ENCODE assay signal across 23 cellular contexts in the genomic region with DNA sequence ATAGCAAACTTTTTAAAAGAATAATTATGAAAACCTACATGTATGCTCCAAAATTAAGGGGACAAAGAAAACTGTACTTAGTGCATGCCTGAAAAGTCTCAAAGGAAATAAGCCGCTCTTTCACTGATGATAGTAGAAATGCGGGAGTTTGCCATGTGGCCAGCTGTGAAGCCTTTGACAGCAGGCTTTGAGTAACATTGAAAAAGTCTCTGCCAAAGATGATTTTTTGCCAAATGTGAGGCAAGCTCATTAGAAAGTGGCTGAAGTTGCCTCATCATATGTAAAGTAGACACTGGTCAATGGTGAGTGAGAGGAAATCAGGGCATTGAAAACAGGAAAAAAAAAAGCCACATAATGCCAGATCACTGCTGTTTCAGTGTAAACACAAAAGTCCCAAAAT.
A peak's percentile ranks its signal among the peaks of the same experiment; 100 is the strongest.
DNase-seq lines count a peak whose midpoint lies in the region; ATAC-seq, FAIRE-seq and TF ChIP-seq lines count a peak whose summit lies in the region.
"Had no signal": no experiment of that assay in that cellular context is flagged by ENCODE, and none has a peak within 500 bp of the region (broad histone marks: within the 10 kb centered on the region; RNA-seq: fewer than 3 reads in every experiment).

No MANE protein-coding gene starts in this region.

- 94% methylated on average over 2 of the region's 2 CpGs; no CpG with 5 or more reads in 1 of the 2 experiments for WGBS in H1 (ENCODE audit: extremely low coverage in 1 of 2, insufficient coverage in 1 of 2, insufficient read length in 1 of 2, insufficient replicate concordance in 2 of 2, low coverage in 1 of 2, low lambda C conversion rate in 2 of 2, missing lambda C conversion rate in 1 of 2), 2 experiments
- WGBS in right cardiac atrium = 60% methylated on average over 2 of the region's 2 CpGs
- WGBS in smooth muscle cell (ENCODE audit: low lambda C conversion rate) = 72% methylated on average over 2 of the region's 2 CpGs

- H2AFZ ChIP-seq in H1 (ENCODE audit: low read length) (no peak overlapping the region), smooth muscle cell (ENCODE audit: low read depth) (peak overlapping the region; percentile 10)
- H2AFZ ChIP-seq: GM23338, PC-9 had no signal

- ATAC-seq in Right ventricle myocardium inferior (peak; percentile 50), right cardiac atrium (peak; percentile 45 to 71)
- ATAC-seq in stimulated activated naive B cell treated with anti-CD40 and anti-IgM and Interleukin-4, amounts not matched to agents 10 μg/mL and 1 μg/mL and 100 μg/mL, for 72 hours (replicated peaks) = no peak
- ATAC-seq: GM23338, HCT116 had no signal

- no peak overlapping the region for H3K4ac ChIP-seq in H1 (replicated peaks; ENCODE audit: insufficient read length, low read depth, low read length)

- no peak overlapping the region for H3K4me3 Mint-ChIP-seq in stimulated activated naive B cell treated with anti-CD40 and anti-IgM and Interleukin-4, amounts not matched to agents 10 μg/mL and 1 μg/mL and 100 μg/mL, for 72 hours
- H3K4me3 Mint-ChIP-seq: CD4-positive, alpha-beta T cell; GM23338 had no signal

- H4K8ac ChIP-seq in H1 (ENCODE audit: extremely low read depth, insufficient read depth, low read length) = no peak overlapping the region

- H2BK15ac ChIP-seq in H1 (ENCODE audit: low read length) = no peak overlapping the region

- H3K79me2 ChIP-seq in H1 (ENCODE audit: control insufficient read depth in 1 of 2, insufficient read depth in 2 of 2, low read length in 2 of 2) = no peaks in the 10 kb centered on the region
- H3K79me2 ChIP-seq in smooth muscle cell (ENCODE audit: low read depth) = no peaks in the 10 kb centered on the region

- CTCF ChIA-PET in H1 (lab: Charles Lee; ENCODE audit: partially characterized antibody) = interaction anchor here (0.7 to 5.0 kb wide), 3 partner anchors 9 to 19 kb away, joined by 3 to 24 read pairs (median 3); no protein-coding TSS in a partner anchor

- no peak overlapping the region for H2BK20ac ChIP-seq in H1 (ENCODE audit: low read length)

- no peak overlapping the region for H3K56ac ChIP-seq in H1 (replicated peaks; ENCODE audit: insufficient read length, low read depth, low read length)

- POLR2A ChIA-PET in H1 (lab: Charles Lee; ENCODE audit: partially characterized antibody) = no interaction called here

- no peak overlapping the region for H3K27ac Mint-ChIP-seq in stimulated activated naive B cell treated with anti-CD40 and anti-IgM and Interleukin-4, amounts not matched to agents 10 μg/mL and 1 μg/mL and 100 μg/mL, for 72 hours
- H3K27ac Mint-ChIP-seq: CD4-positive, alpha-beta T cell; GM23338 had no signal

- H3K79me1 ChIP-seq in H1 (ENCODE audit: low read depth, low read length) = no peaks in the 10 kb centered on the region

- H3K4me3 ChIP-seq in right atrium auricular region = no peak overlapping the region
- H3K4me3 ChIP-seq in H1 (ENCODE audit: extremely low read depth in 1 of 4, insufficient read depth in 2 of 4, low read depth in 3 of 4, low read length in 4 of 4) = no peak overlapping the region
- H3K4me3 ChIP-seq in right cardiac atrium (ENCODE audit: low read length) = no peak overlapping the region
- H3K4me3 ChIP-seq in smooth muscle cell = no peak overlapping the region
- H3K4me3 ChIP-seq: GM23338, PC-9, SJSA1 had no signal

- no peak overlapping the region for H3K18ac ChIP-seq in H1 (ENCODE audit: extremely low read depth, low read length)

- intact Hi-C loops in Right ventricle myocardium inferior (cut with DNase I) (no loop called here), right cardiac atrium (cut with DNase I) (no loop called here)

- H3K4me2 ChIP-seq in H1 (ENCODE audit: insufficient read depth in 1 of 2, low read depth in 2 of 2, low read length in 2 of 2) = no peak overlapping the region
- H3K4me2 ChIP-seq in smooth muscle cell = no peak overlapping the region
- H3K4me2 ChIP-seq: GM23338, PC-9 had no signal

- peaks cover 0 to 1% of the 10 kb centered on the region in 2 donors for H3K9me3 Mint-ChIP-seq in stimulated activated naive B cell treated with anti-CD40 and anti-IgM and Interleukin-4, amounts not matched to agents 10 μg/mL and 1 μg/mL and 100 μg/mL, for 72 hours
- H3K9me3 Mint-ChIP-seq: GM23338 had no signal

- no peak for FAIRE-seq in H1 (lab: Jason Lieb, UNC)
- FAIRE-seq: GM12891, GM19239 had no signal

- no peak overlapping the region for H2BK5ac ChIP-seq in H1 (ENCODE audit: low read depth, low read length)

- no peak overlapping the region for H3K23ac ChIP-seq in H1 (ENCODE audit: insufficient read length)

- TF ChIP-seq POLR2A in H1 (IDR thresholded peaks at IDR 0.05; ENCODE audit: control extremely low read depth in 1 of 2, low read depth in 2 of 2, low read length in 2 of 2) = no peak
- TF ChIP-seq POLR2A in erythroblast (IDR thresholded peaks at IDR 0.05; ENCODE audit: low read length) = no peak

- H3K4me1 Mint-ChIP-seq in stimulated activated naive B cell treated with anti-CD40 and anti-IgM and Interleukin-4, amounts not matched to agents 10 μg/mL and 1 μg/mL and 100 μg/mL, for 72 hours = no peaks in the 10 kb centered on the region

- TF ChIP-seq RAD21 in H1 (IDR thresholded peaks at IDR 0.05 in 1 of 2, conservative IDR thresholded peaks at IDR 0.05 in 1 of 2; ENCODE audit: low read depth in 2 of 2, low read length in 2 of 2) = no peak

- no peak overlapping the region for H2BK120ac ChIP-seq in H1 (replicated peaks; ENCODE audit: low read depth, low read length)

- H3K4me1 ChIP-seq in right atrium auricular region = no peaks in the 10 kb centered on the region
- no peaks in the 10 kb centered on the region for H3K4me1 ChIP-seq in H1 (replicated peaks in 1 of 4; ENCODE audit: control insufficient read depth in 3 of 4, insufficient read depth in 4 of 4, low read length in 3 of 4)
- no peaks in the 10 kb centered on the region for H3K4me1 ChIP-seq in right cardiac atrium (ENCODE audit: control insufficient read depth, insufficient read depth, low read length)
- H3K4me1 ChIP-seq in smooth muscle cell (ENCODE audit: low read depth) = no peaks in the 10 kb centered on the region
- H3K4me1 ChIP-seq: Caco-2, SJSA1 had no signal

- TF ChIP-seq EP300 in H1 (IDR thresholded peaks at IDR 0.05; ENCODE audit: borderline replicate concordance in 1 of 2, low read depth in 2 of 2, low read length in 2 of 2) = no peak

- H4K20me1 ChIP-seq in H1 (replicated peaks in 1 of 2; ENCODE audit: control insufficient read depth in 1 of 2, insufficient read depth in 2 of 2, low read length in 2 of 2) = no peaks in the 10 kb centered on the region
- no peaks in the 10 kb centered on the region for H4K20me1 ChIP-seq in smooth muscle cell (ENCODE audit: low read depth)

- no peak overlapping the region for H2AK5ac ChIP-seq in H1 (ENCODE audit: low read depth, low read length)

- TF ChIP-seq CTCF in right atrium auricular region (IDR thresholded peaks at IDR 0.05) (no peak), H1 (IDR thresholded peaks at IDR 0.05; ENCODE audit: control extremely low read depth in 1 of 3, insufficient read depth in 1 of 3, low read depth in 1 of 3, low read length in 3 of 3) (no peak), smooth muscle cell (IDR thresholded peaks at IDR 0.05; ENCODE audit: borderline replicate concordance, insufficient read depth, poor library complexity, severe bottlenecking) (no peak)

- H3F3A ChIP-seq in smooth muscle cell (ENCODE audit: low read depth) = no peaks in the 10 kb centered on the region

- no peaks in the 10 kb centered on the region for H3K27me3 Mint-ChIP-seq in stimulated activated naive B cell treated with anti-CD40 and anti-IgM and Interleukin-4, amounts not matched to agents 10 μg/mL and 1 μg/mL and 100 μg/mL, for 72 hours
- H3K27me3 Mint-ChIP-seq: CD4-positive, alpha-beta T cell had no signal

- H3K23me2 ChIP-seq in H1 (ENCODE audit: low read depth, low read length) = no peaks in the 10 kb centered on the region

- H3K27me3 ChIP-seq in right atrium auricular region (no peaks in the 10 kb centered on the region), H1 (replicated peaks in 1 of 4; ENCODE audit: control insufficient read depth in 3 of 4, extremely low read depth in 1 of 4, insufficient read depth in 3 of 4, low read length in 3 of 4) (no peaks in the 10 kb centered on the region), right cardiac atrium (ENCODE audit: control insufficient read depth, insufficient read depth) (no peaks in the 10 kb centered on the region), smooth muscle cell (ENCODE audit: low read depth) (no peaks in the 10 kb centered on the region)
- H3K27me3 ChIP-seq: SJSA1 had no signal

- H2BK12ac ChIP-seq in H1 (ENCODE audit: low read depth, low read length) = no peak overlapping the region

- no peaks in the 10 kb centered on the region for H3K36me3 Mint-ChIP-seq in stimulated activated naive B cell treated with anti-CD40 and anti-IgM and Interleukin-4, amounts not matched to agents 10 μg/mL and 1 μg/mL and 100 μg/mL, for 72 hours

- no peak overlapping the region for H4K5ac ChIP-seq in H1 (ENCODE audit: insufficient read length, low read depth, low read length)

- H3K27ac ChIP-seq in right atrium auricular region (no peak overlapping the region), H1 (ENCODE audit: low read depth, low read length) (no peak overlapping the region), right cardiac atrium (ENCODE audit: low read length) (no peak overlapping the region), smooth muscle cell (ENCODE audit: low read depth) (no peak overlapping the region)
- H3K27ac ChIP-seq: PC-9, SJSA1 had no signal

- peak; percentile 62 for DNase-seq in Right ventricle myocardium inferior (ENCODE audit: missing footprints)
- DNase-seq in right atrium auricular region (ENCODE audit: low spot score) = no peak
- no peak for DNase-seq in H1 (ENCODE audit: low read depth in 1 of 2, low spot score in 2 of 2)
- DNase-seq in right cardiac atrium = peak; percentile 24 to 67 (median 51)
- no peak for DNase-seq in smooth muscle cell (lab: John Stamatoyannopoulos, UW; ENCODE audit: unreplicated experiment)
- no peak for DNase-seq in stimulated activated naive B cell treated with anti-CD40 and anti-IgM and Interleukin-4, amounts not matched to agents 10 μg/mL and 1 μg/mL and 100 μg/mL, for 72 hours
- DNase-seq in NCI-H1694 treated with DMSO at 0.1 percent for 48 hours (lab: John Stamatoyannopoulos, UW) = no peak
- DNase-seq in erythroblast (lab: John Stamatoyannopoulos, UW) = no peak
- DNase-seq: Caco-2; CD4-positive, alpha-beta T cell; EL; MM.1S; NCI-H1092 treated with DMSO at 0.1 percent for 48 hours; NCI-H146; NCI-H2081 treated with DMSO at 0.1 percent for 48 hours; NCI-H2227 treated with DMSO at 0.1 percent for 48 hours; NCI-H526; PC-9 had no signal

- H3K36me3 ChIP-seq in right atrium auricular region = no peaks in the 10 kb centered on the region
- H3K36me3 ChIP-seq in H1 (ENCODE audit: control insufficient read depth in 2 of 4, insufficient read depth in 4 of 4, low read length in 3 of 4) = no peaks in the 10 kb centered on the region
- no peaks in the 10 kb centered on the region for H3K36me3 ChIP-seq in smooth muscle cell (ENCODE audit: low read depth)
- H3K36me3 ChIP-seq: SJSA1 had no signal

- no peak overlapping the region for H4K91ac ChIP-seq in H1 (replicated peaks; ENCODE audit: insufficient read length, low read length)

- no peaks in the 10 kb centered on the region for H3K9me3 ChIP-seq in right atrium auricular region
- no peaks in the 10 kb centered on the region for H3K9me3 ChIP-seq in H1 (ENCODE audit: insufficient read depth in 2 of 2, low read depth in 1 of 2, low read length in 1 of 2)
- no peaks in the 10 kb centered on the region for H3K9me3 ChIP-seq in right cardiac atrium (ENCODE audit: control insufficient read depth, low read length)
- H3K9me3 ChIP-seq in smooth muscle cell (replicated peaks; ENCODE audit: low read depth) = no peaks in the 10 kb centered on the region
- H3K9me3 ChIP-seq: Caco-2, SJSA1 had no signal

- H3K9ac ChIP-seq in H1 (replicated peaks in 1 of 4; ENCODE audit: extremely low read depth in 1 of 4, low read depth in 3 of 4, low read length in 3 of 4) (no peak overlapping the region), smooth muscle cell (ENCODE audit: low read depth) (no peak overlapping the region)

- H3K14ac ChIP-seq in H1 (ENCODE audit: insufficient read length) = no peak overlapping the region

Comparison
In these comparisons a context has a peak if more than half of its experiments do, and no peak if none do; other contexts are left out.
1. DNase-seq: peak in Right ventricle myocardium inferior (single experiment) and right cardiac atrium (3 of 3); none in right atrium auricular region (single experiment), H1 (0 of 2), smooth muscle cell (single experiment), stimulated activated naive B cell treated with anti-CD40 and anti-IgM and Interleukin-4, amounts not matched to agents 10 μg/mL and 1 μg/mL and 100 μg/mL, for 72 hours (single experiment), NCI-H1694 treated with DMSO at 0.1 percent for 48 hours (single experiment) and erythroblast (0 of 2).
2. ATAC-seq: peak in Right ventricle myocardium inferior (single experiment) and right cardiac atrium (2 of 2); none in stimulated activated naive B cell treated with anti-CD40 and anti-IgM and Interleukin-4, amounts not matched to agents 10 μg/mL and 1 μg/mL and 100 μg/mL, for 72 hours (0 of 2).